Comparison of ENCODE assay signal across 18 cellular contexts in the genomic region with DNA sequence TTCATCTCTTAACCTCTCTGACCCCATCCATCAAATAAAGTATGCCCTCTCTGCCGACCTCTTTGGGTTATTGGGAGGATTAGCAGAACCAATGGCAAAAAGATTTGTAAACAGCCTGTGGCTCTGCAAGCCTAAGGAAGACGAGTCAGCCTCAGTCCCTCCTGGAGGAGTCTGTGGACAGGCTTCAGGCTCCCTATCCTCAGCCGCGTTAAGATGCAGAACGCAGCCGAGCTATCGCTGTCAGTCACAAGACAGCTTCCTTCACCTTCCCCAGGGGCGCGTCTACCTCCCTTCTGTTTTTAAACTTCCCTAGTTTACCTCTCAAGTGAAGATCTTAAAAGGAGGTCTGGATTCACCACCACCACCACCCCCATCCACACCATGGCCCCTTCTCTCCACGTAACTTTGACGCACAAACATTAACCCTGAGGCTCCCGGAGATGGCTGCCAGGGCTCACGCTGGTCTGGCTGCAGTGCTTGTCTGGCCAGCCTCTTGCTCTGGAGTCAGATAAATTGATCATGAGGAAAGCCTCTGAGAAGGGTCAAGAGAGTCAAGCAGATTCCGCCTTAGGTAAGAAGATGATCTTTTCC. TPM values are rescaled to one million over a fixed set of nuclear protein-coding genes. Genes with fewer than 3 reads are reported as not detected.
DNase-seq lines count a peak whose midpoint lies in the region; ATAC-seq, FAIRE-seq and TF ChIP-seq lines count a peak whose summit lies in the region.
"Had no signal": no experiment of that assay in that cellular context is flagged by ENCODE, and none has a peak within 500 bp of the region (broad histone marks: within the 10 kb centered on the region; RNA-seq: fewer than 3 reads in every experiment).

No MANE protein-coding gene starts in this region.

- H3K79me1 ChIP-seq in H1 (ENCODE audit: low read depth, low read length), result no peaks in the 10 kb centered on the region

- no peaks in the 10 kb centered on the region for H3K79me2 ChIP-seq in H1 (ENCODE audit: control insufficient read depth in 1 of 2, insufficient read depth in 2 of 2, low read length in 2 of 2)

- no peaks in the 10 kb centered on the region for H3K36me3 Mint-ChIP-seq in nephron progenitor cell (ENCODE audit: low read depth)
- no peaks in the 10 kb centered on the region for H3K36me3 Mint-ChIP-seq in stimulated activated naive B cell treated with anti-CD40 and anti-IgM and Interleukin-4, amounts not matched to agents 10 μg/mL and 1 μg/mL and 100 μg/mL, for 72 hours
- H3K36me3 Mint-ChIP-seq: activated naive CD4-positive, alpha-beta T cell treated with anti-CD3 and anti-CD28 coated beads, Interleukin-2, amount 50 U/mL, for 24 hours; memory B cell had no signal

- H3K4me3 Mint-ChIP-seq in nephron progenitor cell, result no peak overlapping the region
- no peak overlapping the region for H3K4me3 Mint-ChIP-seq in stimulated activated naive B cell treated with anti-CD40 and anti-IgM and Interleukin-4, amounts not matched to agents 10 μg/mL and 1 μg/mL and 100 μg/mL, for 72 hours
- H3K4me3 Mint-ChIP-seq: activated CD4-positive, alpha-beta T cell treated with anti-CD3 and anti-CD28 coated beads, Interleukin-2, amount 10 ng/mL, durations not matched to agents 7 days and 5 days; activated naive CD4-positive, alpha-beta T cell treated with anti-CD3 and anti-CD28 coated beads, Interleukin-2, amount 50 U/mL, for 24 hours; memory B cell had no signal

- no peak overlapping the region for H3K18ac ChIP-seq in H1 (ENCODE audit: extremely low read depth, low read length)

- H3K27ac ChIP-seq in AG04450 (ENCODE audit: low read depth, low read length) (no peak overlapping the region), HUES64 (ENCODE audit: low read depth, low read length) (no peak overlapping the region), H1 (ENCODE audit: low read depth, low read length) (no peak overlapping the region)
- H3K27ac ChIP-seq: upper lobe of right lung had no signal

- H3K27me3 Mint-ChIP-seq in nephron progenitor cell (ENCODE audit: low read depth, poor library complexity), result peaks cover 23% of the 10 kb centered on the region
- H3K27me3 Mint-ChIP-seq in stimulated activated naive B cell treated with anti-CD40 and anti-IgM and Interleukin-4, amounts not matched to agents 10 μg/mL and 1 μg/mL and 100 μg/mL, for 72 hours, result peaks cover 8 to 10% of the 10 kb centered on the region in 2 donors

- H4K5ac ChIP-seq in H1 (ENCODE audit: insufficient read length, low read depth, low read length), result no peak overlapping the region

- no peak overlapping the region for H2BK5ac ChIP-seq in H1 (ENCODE audit: low read depth, low read length)

- no peak overlapping the region for H2BK120ac ChIP-seq in H1 (replicated peaks; ENCODE audit: low read depth, low read length)

- H3K27me3 ChIP-seq in AG04450 (ENCODE audit: control insufficient read depth, insufficient read depth, low read length), result peaks cover 2% of the 10 kb centered on the region
- H3K27me3 ChIP-seq in HUES64 (ENCODE audit: insufficient read depth, low read length), result peaks cover 32% of the 10 kb centered on the region
- peaks cover 0 to 27% (median 17%) of the 10 kb centered on the region in 4 experiments; a peak in 6 of 7 replicates for H3K27me3 ChIP-seq in H1 (replicated peaks in 1 of 4; ENCODE audit: control insufficient read depth in 3 of 4, extremely low read depth in 1 of 4, insufficient read depth in 3 of 4, low read length in 3 of 4)

- DNase-seq in AG04450 (ENCODE audit: low read depth, low spot score), result no peak
- no peak for DNase-seq in H1 (ENCODE audit: low read depth in 1 of 2, low spot score in 2 of 2)
- peak; percentile 13 for DNase-seq in nephron progenitor cell
- DNase-seq in stimulated activated naive B cell treated with anti-CD40 and anti-IgM and Interleukin-4, amounts not matched to agents 10 μg/mL and 1 μg/mL and 100 μg/mL, for 72 hours, result no peak
- DNase-seq in HUDEP-2 (lab: John Stamatoyannopoulos, UW; ENCODE audit: unreplicated experiment in 76 of 76), result no peak
- DNase-seq: activated CD4-positive, alpha-beta T cell treated with anti-CD3 and anti-CD28 coated beads, Interleukin-2, amount 10 ng/mL, durations not matched to agents 7 days and 5 days; activated T-cell treated with anti-CD3 and anti-CD28 coated beads, Interleukin-2, amount 50 U/mL, for 1 hour; central memory CD4-positive, alpha-beta T cell; GF-D8; NCI-H1436 treated with DMSO at 0.1 percent for 48 hours; NCI-H510A; OCI-M1; upper lobe of right lung had no signal

- FAIRE-seq in H1 (lab: Jason Lieb, UNC), result no peak

- no peak for ATAC-seq in HG03439 (IDR thresholded peaks at IDR 0.05; ENCODE audit: unreplicated experiment)
- ATAC-seq in GM21367 (IDR thresholded peaks at IDR 0.05; ENCODE audit: unreplicated experiment), result no peak
- no peak for ATAC-seq in stimulated activated naive B cell treated with anti-CD40 and anti-IgM and Interleukin-4, amounts not matched to agents 10 μg/mL and 1 μg/mL and 100 μg/mL, for 72 hours (replicated peaks)

- TF ChIP-seq POLR2A in H1 (IDR thresholded peaks at IDR 0.05; ENCODE audit: control extremely low read depth in 1 of 2, low read depth in 2 of 2, low read length in 2 of 2), result no peak

- no peak for TF ChIP-seq EP300 in H1 (IDR thresholded peaks at IDR 0.05; ENCODE audit: borderline replicate concordance in 1 of 2, low read depth in 2 of 2, low read length in 2 of 2)

- WGBS in HUES64, result 69% methylated on average over 14 of the region's 14 CpGs
- 82% methylated on average over 14 of the region's 14 CpGs; no CpG with 5 or more reads in 1 of the 2 experiments for WGBS in H1 (ENCODE audit: extremely low coverage in 1 of 2, insufficient coverage in 1 of 2, insufficient read length in 1 of 2, insufficient replicate concordance in 2 of 2, low coverage in 1 of 2, low lambda C conversion rate in 2 of 2, missing lambda C conversion rate in 1 of 2), 2 experiments

- H3K9me3 ChIP-seq in AG04450 (ENCODE audit: control insufficient read depth, insufficient read depth, low read length) (no peaks in the 10 kb centered on the region; the same call in 1 of the 2 replicates), HUES64 (ENCODE audit: insufficient read depth, low read depth, low read length) (no peaks in the 10 kb centered on the region), H1 (ENCODE audit: insufficient read depth in 2 of 2, low read depth in 1 of 2, low read length in 1 of 2) (no peaks in the 10 kb centered on the region)
- H3K9me3 ChIP-seq: upper lobe of right lung had no signal

- H2BK15ac ChIP-seq in H1 (ENCODE audit: low read length), result no peak overlapping the region

- H3K36me3 ChIP-seq in HUES64 (ENCODE audit: insufficient read depth, low read length), result no peaks in the 10 kb centered on the region
- H3K36me3 ChIP-seq in H1 (ENCODE audit: control insufficient read depth in 2 of 4, insufficient read depth in 4 of 4, low read length in 3 of 4), result no peaks in the 10 kb centered on the region
- H3K36me3 ChIP-seq: upper lobe of right lung had no signal

- peaks cover 9% of the 10 kb centered on the region for H3K4me1 Mint-ChIP-seq in nephron progenitor cell
- H3K4me1 Mint-ChIP-seq in stimulated activated naive B cell treated with anti-CD40 and anti-IgM and Interleukin-4, amounts not matched to agents 10 μg/mL and 1 μg/mL and 100 μg/mL, for 72 hours, result peaks cover 0 to 2% of the 10 kb centered on the region in 2 donors
- H3K4me1 Mint-ChIP-seq: activated naive CD4-positive, alpha-beta T cell treated with anti-CD3 and anti-CD28 coated beads, Interleukin-2, amount 50 U/mL, for 24 hours; memory B cell had no signal

- H3K4me2 ChIP-seq in H1 (ENCODE audit: insufficient read depth in 1 of 2, low read depth in 2 of 2, low read length in 2 of 2), result peak overlapping the region; percentile 63 to 68

- no peak overlapping the region for H2AFZ ChIP-seq in H1 (ENCODE audit: low read length)

- CTCF ChIA-PET in AG04450 (lab: Charles Lee), result interaction anchor here (0.6 to 14.9 kb wide), 13 partner anchors 9 to 230 kb away, joined by 3 to 159 read pairs (median 7); no protein-coding TSS in a partner anchor
- CTCF ChIA-PET in H1 (lab: Charles Lee; ENCODE audit: partially characterized antibody), result interaction anchor here (0.9 to 27.8 kb wide), 14 partner anchors 8 to 166 kb away, joined by 3 to 636 read pairs (median 6); no protein-coding TSS in a partner anchor

- H3K9me3 Mint-ChIP-seq in nephron progenitor cell, result no peaks in the 10 kb centered on the region
- H3K9me3 Mint-ChIP-seq in stimulated activated naive B cell treated with anti-CD40 and anti-IgM and Interleukin-4, amounts not matched to agents 10 μg/mL and 1 μg/mL and 100 μg/mL, for 72 hours, result peaks cover 0 to 2% of the 10 kb centered on the region in 2 donors
- H3K9me3 Mint-ChIP-seq: activated CD4-positive, alpha-beta T cell treated with anti-CD3 and anti-CD28 coated beads, Interleukin-2, amount 10 ng/mL, durations not matched to agents 7 days and 5 days; activated naive CD4-positive, alpha-beta T cell treated with anti-CD3 and anti-CD28 coated beads, Interleukin-2, amount 50 U/mL, for 24 hours had no signal

- no peaks in the 10 kb centered on the region; the same call in 1 of the 2 replicates for H3K23me2 ChIP-seq in H1 (ENCODE audit: low read depth, low read length)

- H4K8ac ChIP-seq in H1 (ENCODE audit: extremely low read depth, insufficient read depth, low read length), result no peak overlapping the region

- H2BK20ac ChIP-seq in H1 (ENCODE audit: low read length), result no peak overlapping the region

- no peak overlapping the region for H4K91ac ChIP-seq in H1 (replicated peaks; ENCODE audit: insufficient read length, low read length)

- H3K4me3 ChIP-seq in AG04450 (ENCODE audit: low read depth, low read length) (peak overlapping the region; percentile 57), HUES64 (ENCODE audit: low read length) (peak overlapping the region; percentile 50), H1 (ENCODE audit: extremely low read depth in 1 of 4, insufficient read depth in 2 of 4, low read depth in 3 of 4, low read length in 4 of 4) (peak overlapping the region; percentile 41 to 50 (median 46); a peak in 5 of 8 replicates)

- no peak for TF ChIP-seq CTCF in AG04450 (IDR thresholded peaks at IDR 0.05; ENCODE audit: low read depth, low read length)
- no peak for TF ChIP-seq CTCF in H1 (IDR thresholded peaks at IDR 0.05; ENCODE audit: control extremely low read depth in 1 of 3, insufficient read depth in 1 of 3, low read depth in 1 of 3, low read length in 3 of 3)
- no peak for TF ChIP-seq CTCF in nephron progenitor cell (IDR thresholded peaks at IDR 0.05)

- H3K56ac ChIP-seq in H1 (replicated peaks; ENCODE audit: insufficient read length, low read depth, low read length), result no peak overlapping the region

- H3K9ac ChIP-seq in HUES64 (ENCODE audit: low read depth, low read length) (no peak overlapping the region), H1 (replicated peaks in 1 of 4; ENCODE audit: extremely low read depth in 1 of 4, low read depth in 3 of 4, low read length in 3 of 4) (no peak overlapping the region)

- H3K4ac ChIP-seq in H1 (replicated peaks; ENCODE audit: insufficient read length, low read depth, low read length), result no peak overlapping the region

- no peak for TF ChIP-seq RAD21 in H1 (IDR thresholded peaks at IDR 0.05 in 1 of 2, conservative IDR thresholded peaks at IDR 0.05 in 1 of 2; ENCODE audit: low read depth in 2 of 2, low read length in 2 of 2)

- H3K14ac ChIP-seq in H1 (ENCODE audit: insufficient read length), result no peak overlapping the region

- H2BK12ac ChIP-seq in H1 (ENCODE audit: low read depth, low read length), result no peak overlapping the region

- H3K27ac Mint-ChIP-seq in nephron progenitor cell, result no peak overlapping the region
- no peak overlapping the region for H3K27ac Mint-ChIP-seq in stimulated activated naive B cell treated with anti-CD40 and anti-IgM and Interleukin-4, amounts not matched to agents 10 μg/mL and 1 μg/mL and 100 μg/mL, for 72 hours
- H3K27ac Mint-ChIP-seq: activated CD4-positive, alpha-beta T cell treated with anti-CD3 and anti-CD28 coated beads, Interleukin-2, amount 10 ng/mL, durations not matched to agents 7 days and 5 days; activated naive CD4-positive, alpha-beta T cell treated with anti-CD3 and anti-CD28 coated beads, Interleukin-2, amount 50 U/mL, for 24 hours; memory B cell had no signal

- no peaks in the 10 kb centered on the region for H4K20me1 ChIP-seq in H1 (replicated peaks in 1 of 2; ENCODE audit: control insufficient read depth in 1 of 2, insufficient read depth in 2 of 2, low read length in 2 of 2)

- H3K4me1 ChIP-seq in HUES64 (ENCODE audit: insufficient read depth, low read length) (peaks cover 11% of the 10 kb centered on the region), H1 (replicated peaks in 1 of 4; ENCODE audit: control insufficient read depth in 3 of 4, insufficient read depth in 4 of 4, low read length in 3 of 4) (peaks cover 0 to 14% (median 9%) of the 10 kb centered on the region in 4 experiments; a peak in 5 of 7 replicates)

- no peak overlapping the region for H2AK5ac ChIP-seq in H1 (ENCODE audit: low read depth, low read length)

- POLR2A ChIA-PET in AG04450 (lab: Yijun Ruan, JAX), result no interaction called here
- POLR2A ChIA-PET in H1 (lab: Charles Lee; ENCODE audit: partially characterized antibody), result interaction anchor here (2.2 kb wide), 1 partner anchor 90 kb away, joined by 8 read pairs; no protein-coding TSS in a partner anchor

- no peak overlapping the region for H3K23ac ChIP-seq in H1 (ENCODE audit: insufficient read length)

RNA-seq across cellular contexts. Expression of a gene that starts 0.8 kb away (rescaled TPM):
- 2.0 and 2.1 TPM in 2 replicates for polyA plus RNA-seq in AG04450 (2011; rRNA removed)
- polyA minus RNA-seq in AG04450 (2011; rRNA and poly(A)+ RNA removed), result 2.0 and 2.4 TPM in 2 replicates
- polyA plus RNA-seq in HUES64 (2013, experiment 1 of 2), result 0.70 TPM
- polyA plus RNA-seq in HUES64 (2013, experiment 2 of 2), result 1.6 TPM
- total RNA-seq in H1 (2021; fragmentation: NEBNext Ultra II Directional; extraction: Animal tissue kit (Norgen Biotek cat#: 25700)), result 0.38 and 1.0 TPM in 2 replicates
- polyA plus RNA-seq in H1 (2011; rRNA removed), result 1.00 and 1.3 TPM in 2 replicates
- 1.3 TPM for polyA plus RNA-seq in H1 (2011; cell fraction: cytosol; rRNA removed)
- 1.7 TPM for polyA plus RNA-seq in H1 (2011; cell fraction: nucleus; rRNA removed)
- 0.41 to 0.96 TPM (median 0.66 TPM) in 4 replicates for polyA plus RNA-seq in H1 (2012, experiment 1 of 2)
- 0.83 TPM for polyA plus RNA-seq in H1 (2012, experiment 2 of 2)
- polyA plus RNA-seq in H1 (2013, experiment 1 of 2), result 0.20 TPM
- polyA plus RNA-seq in H1 (2013, experiment 2 of 2), result 0.20 TPM
- polyA minus RNA-seq in H1 (2011; rRNA and poly(A)+ RNA removed), result 1.4 and 2.0 TPM in 2 replicates
- 1.2 TPM for polyA minus RNA-seq in H1 (2011; cell fraction: cytosol; rRNA and poly(A)+ RNA removed)
- polyA minus RNA-seq in H1 (2011; cell fraction: nucleus; rRNA and poly(A)+ RNA removed), result 1.6 TPM
- total RNA-seq: activated CD4-positive, alpha-beta T cell treated with anti-CD3 and anti-CD28 coated beads, Interleukin-2, amount 10 ng/mL, durations not matched to agents 7 days and 5 days had no signal
